In the genomic region with DNA sequence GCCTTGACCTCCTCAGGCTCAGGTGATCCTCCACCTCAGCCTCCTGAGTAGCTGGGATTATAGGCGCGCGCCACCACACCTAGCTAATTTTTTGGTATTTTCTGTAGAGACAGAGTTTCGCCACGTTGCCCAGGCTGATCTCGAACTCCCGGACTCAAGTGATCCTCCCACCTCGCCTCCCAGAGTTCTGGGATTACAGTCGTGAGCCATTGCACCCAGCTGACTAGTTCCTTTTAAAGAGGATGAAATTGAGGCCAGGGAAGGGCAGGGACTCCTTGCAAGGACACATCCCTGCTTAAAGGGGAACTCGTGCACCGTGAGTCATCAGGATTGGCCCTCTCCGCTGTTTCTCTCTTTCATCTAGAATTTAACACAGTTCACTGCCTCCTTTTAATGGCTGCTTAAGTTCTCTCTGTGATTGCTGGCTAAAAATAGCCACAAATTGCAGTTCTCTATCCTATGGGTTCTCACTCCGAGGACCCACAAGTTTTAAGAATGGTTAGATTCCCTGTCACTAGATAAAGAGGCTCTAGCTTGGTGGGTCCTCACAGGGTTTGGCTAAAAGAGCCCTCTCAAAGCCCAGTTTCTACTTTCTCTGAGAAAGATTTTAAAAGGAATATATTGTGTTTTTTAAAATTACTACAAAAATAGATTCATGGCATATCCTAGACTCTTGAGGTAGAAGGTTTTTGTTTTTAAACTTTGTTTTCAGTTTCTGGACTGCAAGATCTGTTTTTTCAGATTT, we compare ENCODE assay signal across 8 cellular contexts. TPM values are rescaled to one million over a fixed set of nuclear protein-coding genes. Genes with fewer than 3 reads are reported as not detected.
A peak's percentile ranks its signal among the peaks of the same experiment; 100 is the strongest.
DNase-seq lines count a peak whose midpoint lies in the region; ATAC-seq, FAIRE-seq and TF ChIP-seq lines count a peak whose summit lies in the region.

No MANE protein-coding gene starts in this region.

- H3K4me3 ChIP-seq in WI38 (ENCODE audit: low read depth, low read length) (peak overlapping the region; percentile 70), foreskin fibroblast (ENCODE audit: low read depth in 1 of 2, low read length in 2 of 2) (peak overlapping the region; percentile 64 to 74), neural cell (ENCODE audit: low read length) (peak overlapping the region; percentile 90)

- no peak for TF ChIP-seq RAD21 in neural cell (conservative IDR thresholded peaks at IDR 0.05)

- no peaks in the 10 kb centered on the region for H3K36me3 ChIP-seq in neural cell (ENCODE audit: insufficient read depth, low read length)

- H4K20me1 ChIP-seq in neural cell (ENCODE audit: insufficient read depth): no peaks in the 10 kb centered on the region

- ATAC-seq in GM21717 (IDR thresholded peaks at IDR 0.05; ENCODE audit: unreplicated experiment): no peak

- in situ Hi-C loops in GM13977 (cut with MboI; ENCODE audit: low pct_unique_long_range_greater_than_20kb, low sequenced_read_pairs, unreplicated experiment): no loop called here

- H3K4me2 ChIP-seq in neural cell (ENCODE audit: low read length): no peak overlapping the region

- no peaks in the 10 kb centered on the region for H3K79me2 ChIP-seq in neural cell (replicated peaks; ENCODE audit: insufficient read depth, low read length)

- no peak for FAIRE-seq in HTR-8/SVneo (lab: Jason Lieb, UNC)

- no peaks in the 10 kb centered on the region for H3K27me3 ChIP-seq in neural cell (ENCODE audit: insufficient read depth, low read depth, low read length)

- TF ChIP-seq EP300 in neural cell (conservative IDR thresholded peaks at IDR 0.05; ENCODE audit: poor library complexity, severe bottlenecking): no peak

- DNase-seq in C1 segment of cervical spinal cord (lab: John Stamatoyannopoulos, UW) (peak in 12 of 14 donors; percentile 14 to 78 (median 44)), HTR-8/SVneo (ENCODE audit: insufficient read length, low spot score) (peak; percentile 28), foreskin fibroblast (peak; percentile 94 to 96), T-helper 9 cell (no peak), GM13977 (ENCODE audit: low spot score) (no peak)

- TF ChIP-seq CTCF in WI38 (IDR thresholded peaks at IDR 0.05; ENCODE audit: low read depth, low read length): no peak
- TF ChIP-seq CTCF in foreskin fibroblast (IDR thresholded peaks at IDR 0.05; ENCODE audit: low read depth, low read length): no peak
- no peak for TF ChIP-seq CTCF in neural cell (IDR thresholded peaks at IDR 0.05; ENCODE audit: poor library complexity, severe bottlenecking)
- no peak for TF ChIP-seq CTCF in GM13977 (IDR thresholded peaks at IDR 0.05; ENCODE audit: extremely low read depth, insufficient read depth, missing control alignments)

- H3K9ac ChIP-seq in neural cell (ENCODE audit: low read length): no peak overlapping the region

- no peaks in the 10 kb centered on the region for H3K9me2 ChIP-seq in neural cell (ENCODE audit: insufficient read depth, low read length)

- no peak overlapping the region for H3K27ac ChIP-seq in neural cell (ENCODE audit: low read length)

- peaks cover 2% of the 10 kb centered on the region for H3F3A ChIP-seq in neural cell (ENCODE audit: insufficient read depth, low read length, poor library complexity, severe bottlenecking)

- no peak overlapping the region for H2AFZ ChIP-seq in neural cell (ENCODE audit: low read depth, low read length)

- H3K9me3 ChIP-seq in neural cell (ENCODE audit: low read length): no peaks in the 10 kb centered on the region

TF ChIP-seq in neural cell, 6 proteins besides CTCF, POLR2A, EP300 and RAD21:
- TF ChIP-seq, protein P1, sequence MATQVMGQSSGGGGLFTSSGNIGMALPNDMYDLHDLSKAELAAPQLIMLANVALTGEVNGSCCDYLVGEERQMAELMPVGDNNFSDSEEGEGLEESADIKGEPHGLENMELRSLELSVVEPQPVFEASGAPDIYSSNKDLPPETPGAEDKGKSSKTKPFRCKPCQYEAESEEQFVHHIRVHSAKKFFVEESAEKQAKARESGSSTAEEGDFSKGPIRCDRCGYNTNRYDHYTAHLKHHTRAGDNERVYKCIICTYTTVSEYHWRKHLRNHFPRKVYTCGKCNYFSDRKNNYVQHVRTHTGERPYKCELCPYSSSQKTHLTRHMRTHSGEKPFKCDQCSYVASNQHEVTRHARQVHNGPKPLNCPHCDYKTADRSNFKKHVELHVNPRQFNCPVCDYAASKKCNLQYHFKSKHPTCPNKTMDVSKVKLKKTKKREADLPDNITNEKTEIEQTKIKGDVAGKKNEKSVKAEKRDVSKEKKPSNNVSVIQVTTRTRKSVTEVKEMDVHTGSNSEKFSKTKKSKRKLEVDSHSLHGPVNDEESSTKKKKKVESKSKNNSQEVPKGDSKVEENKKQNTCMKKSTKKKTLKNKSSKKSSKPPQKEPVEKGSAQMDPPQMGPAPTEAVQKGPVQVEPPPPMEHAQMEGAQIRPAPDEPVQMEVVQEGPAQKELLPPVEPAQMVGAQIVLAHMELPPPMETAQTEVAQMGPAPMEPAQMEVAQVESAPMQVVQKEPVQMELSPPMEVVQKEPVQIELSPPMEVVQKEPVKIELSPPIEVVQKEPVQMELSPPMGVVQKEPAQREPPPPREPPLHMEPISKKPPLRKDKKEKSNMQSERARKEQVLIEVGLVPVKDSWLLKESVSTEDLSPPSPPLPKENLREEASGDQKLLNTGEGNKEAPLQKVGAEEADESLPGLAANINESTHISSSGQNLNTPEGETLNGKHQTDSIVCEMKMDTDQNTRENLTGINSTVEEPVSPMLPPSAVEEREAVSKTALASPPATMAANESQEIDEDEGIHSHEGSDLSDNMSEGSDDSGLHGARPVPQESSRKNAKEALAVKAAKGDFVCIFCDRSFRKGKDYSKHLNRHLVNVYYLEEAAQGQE (IDR thresholded peaks at IDR 0.05; ENCODE audit: borderline replicate concordance): no peak
- no peak for TF ChIP-seq SMC3 (conservative IDR thresholded peaks at IDR 0.05; ENCODE audit: poor library complexity)
- TF ChIP-seq MXI1 (conservative IDR thresholded peaks at IDR 0.05; ENCODE audit: poor library complexity, severe bottlenecking): no peak
- no peak for TF ChIP-seq EZH2 (IDR thresholded peaks at IDR 0.05; ENCODE audit: borderline replicate concordance, insufficient read depth, low read length, poor library complexity, severe bottlenecking)
- TF ChIP-seq POLR2AphosphoS5 (IDR thresholded peaks at IDR 0.05): no peak
- no peak for TF ChIP-seq TAF1 (IDR thresholded peaks at IDR 0.05; ENCODE audit: low read depth)

RNA-seq across cellular contexts. Expression of a gene that starts 1.4 kb away (rescaled TPM):
- 7.1 and 9.2 TPM in 2 replicates for polyA plus RNA-seq in neural cell
- 4.4 and 9.0 TPM in 2 replicates for polyA minus RNA-seq in neural cell

RNA-seq across cellular contexts. Expression of a gene that starts 18.2 kb away (rescaled TPM):
- 25.4 and 26.0 TPM in 2 replicates for polyA plus RNA-seq in neural cell
- polyA minus RNA-seq in neural cell: 21.8 and 21.9 TPM in 2 replicates

RNA-seq across cellular contexts. Expression of a gene that starts 18.2 kb away (rescaled TPM):
- polyA plus RNA-seq in neural cell: 0.26 and 1.2 TPM in 2 replicates
- polyA minus RNA-seq in neural cell: 6.1 and 7.1 TPM in 2 replicates

Comparison
In these comparisons a context has a peak if more than half of its experiments do, and no peak if none do; other contexts are left out.
1. DNase-seq: peak in C1 segment of cervical spinal cord (12 of 14), HTR-8/SVneo (single experiment) and foreskin fibroblast (2 of 2); none in T-helper 9 cell (single experiment) and GM13977 (single experiment).
2. Peak in every context shown above with its lines, with median percentiles within 50 percentile points of each other: H3K4me3 ChIP-seq.